In the genomic region with DNA sequence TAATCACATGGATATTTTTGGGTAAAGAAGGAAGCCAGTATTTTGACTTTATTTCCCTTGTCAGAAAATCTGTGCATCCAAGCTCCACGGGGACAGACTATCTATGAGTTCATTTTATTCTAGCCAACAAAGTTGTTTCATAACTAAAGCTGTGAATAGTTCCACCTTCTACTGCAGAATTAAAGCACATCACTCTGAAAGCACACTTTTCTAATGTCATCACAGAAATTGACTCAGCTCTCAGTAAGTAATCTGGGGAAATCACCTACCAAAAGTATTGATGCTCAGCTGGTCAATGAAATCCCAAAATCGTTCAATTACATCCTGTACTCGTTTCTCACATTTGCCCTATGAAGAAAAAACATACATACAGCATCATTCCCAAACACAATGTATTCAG, we compare ENCODE assay signal across 14 cellular contexts. TPM values are rescaled to one million over a fixed set of nuclear protein-coding genes. Genes with fewer than 3 reads are reported as not detected.
DNase-seq lines count a peak whose midpoint lies in the region; ATAC-seq and TF ChIP-seq lines count a peak whose summit lies in the region.
"Had no signal": no experiment of that assay in that cellular context is flagged by ENCODE, and none has a peak within 500 bp of the region (broad histone marks: within the 10 kb centered on the region; RNA-seq: fewer than 3 reads in every experiment).

No MANE protein-coding gene starts in this region.

- POLR2A ChIA-PET in activated CD8-positive, alpha-beta T cell treated with anti-CD3 and anti-CD28 coated beads for 36 hours (lab: Charles Lee) = interaction anchor here (0.8 to 1.3 kb wide), 3 partner anchors 20 to 71 kb away, joined by 3 to 4 read pairs (median 3); partner anchors contain the start of genes CPSF3, IAH1 and ITGB1BP1
- POLR2A ChIA-PET in activated CD8-positive, alpha-beta T cell treated with anti-CD3 and anti-CD28 coated beads, Interleukin-2, amount 10 ng/mL, durations not matched to agents 7 days and 5 days (lab: Charles Lee) = no interaction called here
- POLR2A ChIA-PET in naive thymus-derived CD8-positive, alpha-beta T cell (lab: Charles Lee) = no interaction called here

- peak; percentile 55 for ATAC-seq in activated CD8-positive, alpha-beta T cell treated with anti-CD3 and anti-CD28 coated beads for 36 hours
- ATAC-seq in activated CD8-positive, alpha-beta T cell treated with anti-CD3 and anti-CD28 coated beads, Interleukin-2, amount 10 ng/mL, durations not matched to agents 7 days and 5 days = no peak
- ATAC-seq in stimulated activated naive CD8-positive, alpha-beta T cell treated with anti-CD3 and anti-CD28 coated beads, Interleukin-15, Interleukin-2, amounts not matched to agents 100 U/mL and 50 U/mL, for 24 hours = no peak
- ATAC-seq in naive thymus-derived CD8-positive, alpha-beta T cell = no peak
- ATAC-seq in HG03280 (IDR thresholded peaks at IDR 0.05; ENCODE audit: unreplicated experiment) (no peak), GM19023 (IDR thresholded peaks at IDR 0.05; ENCODE audit: unreplicated experiment) (no peak)

- H3K4me3 Mint-ChIP-seq in activated CD8-positive, alpha-beta T cell treated with anti-CD3 and anti-CD28 coated beads for 36 hours = no peak overlapping the region
- no peak overlapping the region for H3K4me3 Mint-ChIP-seq in activated CD8-positive, alpha-beta T cell treated with anti-CD3 and anti-CD28 coated beads, Interleukin-2, amount 10 ng/mL, durations not matched to agents 7 days and 5 days
- H3K4me3 Mint-ChIP-seq in stimulated activated naive CD8-positive, alpha-beta T cell treated with anti-CD3 and anti-CD28 coated beads, Interleukin-15, Interleukin-2, amounts not matched to agents 100 ng/mL and 50 ng/mL, for 24 hours = no peak overlapping the region
- no peak overlapping the region for H3K4me3 Mint-ChIP-seq in naive thymus-derived CD8-positive, alpha-beta T cell

- TF ChIP-seq CTCF in activated CD8-positive, alpha-beta T cell treated with anti-CD3 and anti-CD28 coated beads for 36 hours (IDR thresholded peaks at IDR 0.05) = no peak

- CTCF ChIA-PET in activated CD8-positive, alpha-beta T cell treated with anti-CD3 and anti-CD28 coated beads for 36 hours (lab: Charles Lee) = no interaction called here
- CTCF ChIA-PET in activated CD8-positive, alpha-beta T cell treated with anti-CD3 and anti-CD28 coated beads, Interleukin-2, amount 10 ng/mL, durations not matched to agents 7 days and 5 days (lab: Charles Lee) = interaction anchor here (1.5 kb wide), 1 partner anchor 72 kb away, joined by 3 read pairs; no protein-coding TSS in a partner anchor

- no peaks in the 10 kb centered on the region for H3K27me3 Mint-ChIP-seq in activated CD8-positive, alpha-beta T cell treated with anti-CD3 and anti-CD28 coated beads for 36 hours
- no peaks in the 10 kb centered on the region for H3K27me3 Mint-ChIP-seq in activated CD8-positive, alpha-beta T cell treated with anti-CD3 and anti-CD28 coated beads, Interleukin-2, amount 10 ng/mL, durations not matched to agents 7 days and 5 days (ENCODE audit: low read depth)
- H3K27me3 Mint-ChIP-seq in stimulated activated naive CD8-positive, alpha-beta T cell treated with anti-CD3 and anti-CD28 coated beads, Interleukin-15, Interleukin-2, amounts not matched to agents 100 ng/mL and 50 ng/mL, for 24 hours = no peaks in the 10 kb centered on the region
- no peaks in the 10 kb centered on the region for H3K27me3 Mint-ChIP-seq in naive thymus-derived CD8-positive, alpha-beta T cell

- intact Hi-C loops in activated CD8-positive, alpha-beta T cell treated with anti-CD3 and anti-CD28 coated beads for 36 hours (cut with micrococcal nuclease) = no loop called here

- H3K4me1 Mint-ChIP-seq in activated CD8-positive, alpha-beta T cell treated with anti-CD3 and anti-CD28 coated beads for 36 hours (ENCODE audit: low read depth) = peaks cover 33% of the 10 kb centered on the region
- peaks cover 9% of the 10 kb centered on the region for H3K4me1 Mint-ChIP-seq in activated CD8-positive, alpha-beta T cell treated with anti-CD3 and anti-CD28 coated beads, Interleukin-2, amount 10 ng/mL, durations not matched to agents 7 days and 5 days (ENCODE audit: low read depth)
- H3K4me1 Mint-ChIP-seq in stimulated activated naive CD8-positive, alpha-beta T cell treated with anti-CD3 and anti-CD28 coated beads, Interleukin-15, Interleukin-2, amounts not matched to agents 100 ng/mL and 50 ng/mL, for 24 hours (ENCODE audit: low read depth) = peaks cover 39% of the 10 kb centered on the region
- H3K4me1 Mint-ChIP-seq in naive thymus-derived CD8-positive, alpha-beta T cell = peaks cover 0 to 6% (median 2%) of the 10 kb centered on the region in 4 donors

- H3K27ac Mint-ChIP-seq in activated CD8-positive, alpha-beta T cell treated with anti-CD3 and anti-CD28 coated beads for 36 hours = peak overlapping the region; percentile 41
- no peak overlapping the region for H3K27ac Mint-ChIP-seq in activated CD8-positive, alpha-beta T cell treated with anti-CD3 and anti-CD28 coated beads, Interleukin-2, amount 10 ng/mL, durations not matched to agents 7 days and 5 days
- peak overlapping the region; percentile 17 for H3K27ac Mint-ChIP-seq in stimulated activated naive CD8-positive, alpha-beta T cell treated with anti-CD3 and anti-CD28 coated beads, Interleukin-15, Interleukin-2, amounts not matched to agents 100 ng/mL and 50 ng/mL, for 24 hours
- peak overlapping the region in 7 of 10 donors; percentile 12 to 61 (median 40) for H3K27ac Mint-ChIP-seq in naive thymus-derived CD8-positive, alpha-beta T cell

- H3K9me3 Mint-ChIP-seq in activated CD8-positive, alpha-beta T cell treated with anti-CD3 and anti-CD28 coated beads for 36 hours = no peaks in the 10 kb centered on the region
- H3K9me3 Mint-ChIP-seq in activated CD8-positive, alpha-beta T cell treated with anti-CD3 and anti-CD28 coated beads, Interleukin-2, amount 10 ng/mL, durations not matched to agents 7 days and 5 days (ENCODE audit: insufficient read depth) = no peaks in the 10 kb centered on the region
- H3K9me3 Mint-ChIP-seq in stimulated activated naive CD8-positive, alpha-beta T cell treated with anti-CD3 and anti-CD28 coated beads, Interleukin-15, Interleukin-2, amounts not matched to agents 100 ng/mL and 50 ng/mL, for 24 hours = no peaks in the 10 kb centered on the region
- no peaks in the 10 kb centered on the region for H3K9me3 Mint-ChIP-seq in naive thymus-derived CD8-positive, alpha-beta T cell

- no peak for DNase-seq in activated CD8-positive, alpha-beta T cell treated with anti-CD3 and anti-CD28 coated beads for 36 hours
- no peak for DNase-seq in activated CD8-positive, alpha-beta T cell treated with anti-CD3 and anti-CD28 coated beads, Interleukin-2, amount 10 ng/mL, durations not matched to agents 7 days and 5 days
- DNase-seq in stimulated activated naive CD8-positive, alpha-beta T cell treated with anti-CD3 and anti-CD28 coated beads, Interleukin-15, Interleukin-2, amounts not matched to agents 100 U/mL and 50 U/mL, for 24 hours = no peak
- no peak for DNase-seq in naive thymus-derived CD8-positive, alpha-beta T cell
- DNase-seq in SHP77 treated with DMSO at 0.1 percent for 48 hours (lab: John Stamatoyannopoulos, UW) = no peak
- DNase-seq: DMS79, GM23248, NCI-H2029, NCI-H510A treated with DMSO at 0.1 percent for 48 hours, Peyer's patch had no signal

- peaks cover 48% of the 10 kb centered on the region for H3K36me3 Mint-ChIP-seq in activated CD8-positive, alpha-beta T cell treated with anti-CD3 and anti-CD28 coated beads for 36 hours (ENCODE audit: low read depth)
- H3K36me3 Mint-ChIP-seq in activated CD8-positive, alpha-beta T cell treated with anti-CD3 and anti-CD28 coated beads, Interleukin-2, amount 10 ng/mL, durations not matched to agents 7 days and 5 days (ENCODE audit: low read depth) = peaks cover 67% of the 10 kb centered on the region
- H3K36me3 Mint-ChIP-seq in stimulated activated naive CD8-positive, alpha-beta T cell treated with anti-CD3 and anti-CD28 coated beads, Interleukin-15, Interleukin-2, amounts not matched to agents 100 ng/mL and 50 ng/mL, for 24 hours (ENCODE audit: low read depth) = peaks cover 72% of the 10 kb centered on the region
- H3K36me3 Mint-ChIP-seq in naive thymus-derived CD8-positive, alpha-beta T cell = peaks cover 0 to 88% (median 2%) of the 10 kb centered on the region in 3 donors

RNA-seq across cellular contexts. Expression of gene IAH1, which starts 19.1 kb away (rescaled TPM):
- total RNA-seq in activated CD8-positive, alpha-beta T cell treated with anti-CD3 and anti-CD28 coated beads for 36 hours = 10 to 100 TPM; 64.9 to 67.3 TPM
- 10 to 100 TPM; 71.7 to 73.3 TPM for total RNA-seq in activated CD8-positive, alpha-beta T cell treated with anti-CD3 and anti-CD28 coated beads, Interleukin-2, amount 10 ng/mL, durations not matched to agents 7 days and 5 days
- total RNA-seq in naive thymus-derived CD8-positive, alpha-beta T cell = 10 to 100 TPM; 47.0 to 57.3 TPM
- 10 to 100 TPM; 61.8 to 81.5 (median 66.6) TPM for polyA plus RNA-seq in naive thymus-derived CD8-positive, alpha-beta T cell
- total RNA-seq: G401 had no signal
